In the genomic region with DNA sequence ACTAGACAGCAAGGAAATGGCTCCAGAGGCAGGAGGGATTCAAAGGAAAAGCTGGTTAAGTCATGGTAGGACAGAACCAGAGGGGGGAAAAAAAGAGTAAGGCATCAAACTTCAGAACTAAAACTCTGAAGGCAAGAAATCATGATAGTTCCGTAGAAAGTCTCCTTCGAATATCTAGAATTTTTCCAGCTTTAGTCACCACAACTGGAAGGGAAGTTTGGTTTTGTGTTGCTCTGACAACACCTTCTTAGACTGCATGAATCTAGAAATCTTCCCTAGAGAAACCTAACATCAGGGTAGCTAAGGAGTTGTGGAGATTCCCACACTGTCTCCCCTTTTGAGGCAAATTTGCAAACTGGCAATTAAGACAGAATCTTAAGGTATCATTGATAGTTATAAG, we compare ENCODE assay signal across 18 cellular contexts. TPM values are rescaled to one million over a fixed set of nuclear protein-coding genes. Genes with fewer than 3 reads are reported as not detected.
DNase-seq lines count a peak whose midpoint lies in the region; TF ChIP-seq lines count a peak whose summit lies in the region.
"Had no signal": no experiment of that assay in that cellular context is flagged by ENCODE, and none has a peak within 500 bp of the region (broad histone marks: within the 10 kb centered on the region; RNA-seq: fewer than 3 reads in every experiment).

No MANE protein-coding gene starts in this region.

- DNase-seq in Caki2 (ENCODE audit: low read depth) (peak; percentile 60), PC-9 (peak in 1 of 2 experiments; percentile 59), epithelial cell of esophagus (ENCODE audit: low read depth) (peak; percentile 63), osteoblast (ENCODE audit: insufficient read length, low spot score, missing footprints) (peak; percentile 19), Caco-2 (no peak), posterior cingulate gyrus (no peak), NCI-H2107 (lab: John Stamatoyannopoulos, UW) (no peak)
- DNase-seq in stimulated activated CD4-positive, alpha-beta T cell treated with anti-CD3 and anti-CD28 coated beads, Interleukin-1b, Interleukin-23, amount 100 ng/mL, for 48 hours = no peak
- DNase-seq: activated T-cell treated with anti-CD3 and anti-CD28 coated beads, Interleukin-2, amount 50 U/mL, for 4 hours; CD4-positive, alpha-beta memory T cell; left cardiac atrium; NCI-H1436; NCI-H748 treated with DMSO at 0.1 percent for 48 hours had no signal

- H3K27ac ChIP-seq in PC-9 = peak overlapping the region; percentile 29; the same call in 1 of the 2 replicates
- peak overlapping the region; percentile 96 for H3K27ac ChIP-seq in osteoblast (ENCODE audit: low read depth, low read length)
- H3K27ac ChIP-seq: ascending aorta, esophagus muscularis mucosa had no signal

- H3K4me1 ChIP-seq in PC-9 (replicated peaks; ENCODE audit: insufficient read depth) (peaks cover 27% of the 10 kb centered on the region), osteoblast (ENCODE audit: insufficient read depth, low read length) (peaks cover 29% of the 10 kb centered on the region), Caco-2 (no peaks in the 10 kb centered on the region)
- H3K4me1 ChIP-seq: ascending aorta had no signal

- no peaks in the 10 kb centered on the region for H3K36me3 Mint-ChIP-seq in Caco-2 (ENCODE audit: insufficient read depth, unreplicated experiment)
- H3K36me3 Mint-ChIP-seq: stimulated activated effector memory CD8-positive, alpha-beta T cell treated with anti-CD3 and anti-CD28 coated beads, Interleukin-12 subunit alpha, Interleukin-12 subunit beta, amount 100 ng/mL, for 72 hours had no signal

- in situ Hi-C loops in Caki2 (cut with HindIII; ENCODE audit: low pct_unique_long_range_greater_than_20kb, low sequenced_read_pairs) = no loop called here

- H3K27me3 ChIP-seq in PC-9 (ENCODE audit: insufficient read depth, low read depth) = no peaks in the 10 kb centered on the region
- H3K27me3 ChIP-seq in osteoblast (ENCODE audit: insufficient read depth, low read length) = no peaks in the 10 kb centered on the region
- no peaks in the 10 kb centered on the region for H3K27me3 ChIP-seq in Caco-2 (replicated peaks; ENCODE audit: control insufficient read depth, insufficient read depth, low read length)
- H3K27me3 ChIP-seq: ascending aorta, esophagus muscularis mucosa had no signal

- H3K79me2 ChIP-seq in PC-9 (ENCODE audit: low read depth) (peaks cover 83% of the 10 kb centered on the region), osteoblast (ENCODE audit: insufficient read depth, low read length) (peaks cover 45% of the 10 kb centered on the region)

- no peaks in the 10 kb centered on the region for H3K27me3 Mint-ChIP-seq in Caco-2 (ENCODE audit: insufficient read depth, unreplicated experiment)
- H3K27me3 Mint-ChIP-seq: CD4-positive, alpha-beta memory T cell had no signal

- no peaks in the 10 kb centered on the region for H3K9me2 ChIP-seq in PC-9 (ENCODE audit: insufficient read depth)

- no peaks in the 10 kb centered on the region for H3K4me1 Mint-ChIP-seq in Caco-2 (ENCODE audit: low read depth, unreplicated experiment)

- intact Hi-C loops in PC-9 (cut with micrococcal nuclease; ENCODE audit: unreplicated experiment) = loop anchor here (1.0 kb wide), 1 partner anchor 118 kb away; no protein-coding TSS in a partner anchor
- intact Hi-C loops in Caco-2 (cut with micrococcal nuclease; ENCODE audit: unreplicated experiment) = no loop called here
- intact Hi-C loops in posterior cingulate gyrus (cut with DNase I) = no loop called here

- H3K4me3 ChIP-seq in PC-9 = no peak overlapping the region
- H3K4me3 ChIP-seq in epithelial cell of esophagus (ENCODE audit: low read length) = no peak overlapping the region
- no peak overlapping the region for H3K4me3 ChIP-seq in osteoblast (ENCODE audit: insufficient read depth, low read length)
- no peak overlapping the region for H3K4me3 ChIP-seq in Caco-2 (ENCODE audit: low read depth, low read length)
- H3K4me3 ChIP-seq: ascending aorta, esophagus muscularis mucosa, GM23338 had no signal

- peaks cover 16% of the 10 kb centered on the region for H3F3A ChIP-seq in PC-9 (ENCODE audit: insufficient read depth, low read depth)

- POLR2A ChIA-PET in PC-9 (lab: Charles Lee; ENCODE audit: unreplicated experiment) (interaction anchor here (0.6 to 0.7 kb wide), 2 partner anchors 20 to 120 kb away, joined by 5 to 8 read pairs; no protein-coding TSS in a partner anchor), Caco-2 (lab: Charles Lee) (no interaction called here)

- no peaks in the 10 kb centered on the region for H4K20me1 ChIP-seq in PC-9 (ENCODE audit: insufficient read depth)
- no peaks in the 10 kb centered on the region for H4K20me1 ChIP-seq in osteoblast (ENCODE audit: insufficient read depth, low read length)

- no peak overlapping the region for H2AFZ ChIP-seq in PC-9
- H2AFZ ChIP-seq in osteoblast (ENCODE audit: low read length) = no peak overlapping the region
- H2AFZ ChIP-seq: GM23338 had no signal

- H3K27ac Mint-ChIP-seq in Caco-2 (ENCODE audit: unreplicated experiment) = no peak overlapping the region
- H3K27ac Mint-ChIP-seq: CD4-positive, alpha-beta memory T cell; GM23338; stimulated activated effector memory CD8-positive, alpha-beta T cell treated with anti-CD3 and anti-CD28 coated beads, Interleukin-12 subunit alpha, Interleukin-12 subunit beta, amount 100 ng/mL, for 72 hours had no signal

- TF ChIP-seq CTCF in PC-9 (conservative IDR thresholded peaks at IDR 0.05) (no peak), epithelial cell of esophagus (IDR thresholded peaks at IDR 0.05; ENCODE audit: insufficient read depth, low read depth, low read length, missing control alignments) (no peak), osteoblast (IDR thresholded peaks at IDR 0.05; ENCODE audit: extremely low read depth, low read depth, low read length) (no peak), Caco-2 (IDR thresholded peaks at IDR 0.05; ENCODE audit: insufficient read depth in 1 of 2, low read depth in 1 of 2, low read length in 1 of 2, severe bottlenecking in 1 of 2, unreplicated experiment in 1 of 2) (no peak)

- no peaks in the 10 kb centered on the region for H3K9me3 Mint-ChIP-seq in Caco-2 (ENCODE audit: unreplicated experiment)
- H3K9me3 Mint-ChIP-seq: activated T-cell treated with anti-CD3 and anti-CD28 coated beads, Interleukin-2, amount 50 U/mL, for 4 hours; GM23338; stimulated activated effector memory CD8-positive, alpha-beta T cell treated with anti-CD3 and anti-CD28 coated beads, Interleukin-12 subunit alpha, Interleukin-12 subunit beta, amount 100 ng/mL, for 72 hours had no signal

- 0 out of 2 replicates have a peak, but pooled peaks cover 15% of the 10 kb centered on the region for H3K36me3 ChIP-seq in PC-9 (ENCODE audit: low read depth)
- H3K36me3 ChIP-seq in osteoblast (ENCODE audit: insufficient read depth, low read length) = no peaks in the 10 kb centered on the region
- no peaks in the 10 kb centered on the region for H3K36me3 ChIP-seq in Caco-2 (ENCODE audit: control insufficient read depth, insufficient read depth, low read length)
- H3K36me3 ChIP-seq: ascending aorta, esophagus muscularis mucosa had no signal

- H3K4me2 ChIP-seq in PC-9 (no peak overlapping the region), osteoblast (ENCODE audit: insufficient read depth, low read length) (no peak overlapping the region)
- H3K4me2 ChIP-seq: GM23338 had no signal

- no peak overlapping the region for H3K4me3 Mint-ChIP-seq in Caco-2 (ENCODE audit: unreplicated experiment)
- H3K4me3 Mint-ChIP-seq: activated T-cell treated with anti-CD3 and anti-CD28 coated beads, Interleukin-2, amount 50 U/mL, for 4 hours; CD4-positive, alpha-beta memory T cell; GM23338; neural crest cell; stimulated activated effector memory CD8-positive, alpha-beta T cell treated with anti-CD3 and anti-CD28 coated beads, Interleukin-12 subunit alpha, Interleukin-12 subunit beta, amount 100 ng/mL, for 72 hours had no signal

- CTCF ChIA-PET in PC-9 (lab: Charles Lee) (interaction anchor here (0.5 to 0.6 kb wide), 2 partner anchors 88 to 504 kb away, joined by 3 to 4 read pairs; no protein-coding TSS in a partner anchor), Caco-2 (lab: Charles Lee) (no interaction called here)

- no TSS peak for BruUV-seq in PC-9 (replicated peaks; lab: Mats Ljungman, UMichigan)
- no TSS peak for BruUV-seq in Caco-2 (replicated peaks; lab: Mats Ljungman, UMichigan)

- H3K9me3 ChIP-seq in PC-9 (ENCODE audit: insufficient read depth, low read depth) (peaks cover 6% of the 10 kb centered on the region), osteoblast (ENCODE audit: low read depth, low read length) (no peaks in the 10 kb centered on the region), Caco-2 (no peaks in the 10 kb centered on the region)
- H3K9me3 ChIP-seq: ascending aorta, esophagus muscularis mucosa had no signal

RNA-seq across cellular contexts. Expression of a gene that starts 33.7 kb away (rescaled TPM):
- total RNA-seq in Caki2 (2014; rRNA removed; shearing (Covaris generic); ENCODE audit: low replicate concordance) = 21.1 and 22.9 TPM in 2 replicates
- 24.4 and 35.4 TPM in 2 replicates for total RNA-seq in PC-9 (2021)
- 14.5 and 17.1 TPM in 2 replicates for total RNA-seq in osteoblast
- 21.4 and 23.0 TPM in 2 replicates for total RNA-seq in Caco-2 (2022)

Comparison
In these comparisons a context has a peak if more than half of its experiments do, and no peak if none do; other contexts are left out.
1. DNase-seq: peak in Caki2 (single experiment), epithelial cell of esophagus (single experiment) and osteoblast (single experiment); none in Caco-2 (0 of 2), stimulated activated CD4-positive, alpha-beta T cell treated with anti-CD3 and anti-CD28 coated beads, Interleukin-1b, Interleukin-23, amount 100 ng/mL, for 48 hours (single experiment), posterior cingulate gyrus (0 of 10) and NCI-H2107 (single experiment).